Comparison of ENCODE assay signal across 29 cellular contexts in genomic region chr7:85764034-85764433, GRCh38.
"Had no signal": no experiment of that assay in that cellular context is flagged by ENCODE, and none has a peak within 500 bp of the region (broad histone marks: within the 10 kb centered on the region; RNA-seq: fewer than 3 reads in every experiment).

No MANE protein-coding gene starts in this region.

- H3K4me3 ChIP-seq: psoas muscle, right lobe of liver, sigmoid colon, smooth muscle cell, spleen, suprapubic skin, testis, tibial artery, transverse colon, upper lobe of right lung, uterus had no signal

- H3K4me1 ChIP-seq: parathyroid adenoma, psoas muscle, right lobe of liver, sigmoid colon, spleen, suprapubic skin, testis, tibial artery, upper lobe of right lung, uterus had no signal

- DNase-seq: naive thymus-derived CD8-positive, alpha-beta T cell; nephron progenitor cell; nucleus accumbens; posterior cingulate gyrus; psoas muscle; right cardiac atrium; right lobe of liver; sigmoid colon; spleen; stimulated activated CD4-positive, alpha-beta T cell treated with anti-CD3 and anti-CD28 coated beads, Interleukin-12 subunit alpha, Interleukin-12 subunit beta, amount 100 ng/mL, for 4 hours; stimulated activated CD4-positive, alpha-beta T cell treated with anti-CD3 and anti-CD28 coated beads, Interleukin-1b, Interleukin-23, amount 100 ng/mL, for 48 hours; stimulated activated CD4-positive, alpha-beta T cell treated with anti-CD3 and anti-CD28 coated beads, Interleukin-4, amount 100 ng/mL, for 1 hour; stimulated activated CD4-positive, alpha-beta T cell treated with anti-CD3 and anti-CD28 coated beads, Interleukin-4, amount 100 ng/mL, for 4 hours; stimulated activated CD8-positive, alpha-beta memory T cell treated with anti-CD3 and anti-CD28 coated beads, Interleukin-4, amount 100 ng/mL, for 48 hours; stimulated activated naive CD4-positive, alpha-beta T cell; stimulated activated naive CD8-positive, alpha-beta T cell treated with anti-CD3 and anti-CD28 coated beads, Interleukin-15, amount 100 ng/mL, for 72 hours; stimulated activated naive CD8-positive, alpha-beta T cell treated with anti-CD3 and anti-CD28 coated beads, Interleukin-15, Interleukin-2, amounts not matched to agents 100 U/mL and 50 U/mL, for 24 hours; substantia nigra; testis; tibial artery; transverse colon; upper lobe of right lung; uterus had no signal

- H3K79me2 ChIP-seq: parathyroid adenoma had no signal

- H3K9me3 ChIP-seq: neutrophil, psoas muscle, right lobe of liver, sigmoid colon, suprapubic skin, testis, tibial artery, transverse colon, upper lobe of right lung, uterus had no signal

- H3K27me3 ChIP-seq: neutrophil, right lobe of liver, sigmoid colon, spleen, suprapubic skin, testis, tibial artery, transverse colon, upper lobe of right lung, uterus had no signal

- H2AFZ ChIP-seq: parathyroid adenoma had no signal

- ATAC-seq: naive thymus-derived CD8-positive, alpha-beta T cell; natural killer cell treated with Interleukin-12 subunit alpha and Interleukin-12 subunit beta and Interleukin-15 and Interleukin-18, amount 100 ng/mL, for 72 hours; psoas muscle; right cardiac atrium; right lobe of liver; stimulated activated memory B cell treated with anti-CD40 and anti-IgM and Interleukin-4, amounts not matched to agents 10 μg/mL and 1 μg/mL and 100 μg/mL, for 72 hours; stimulated activated naive CD8-positive, alpha-beta T cell treated with anti-CD3 and anti-CD28 coated beads, Interleukin-15, amount 100 ng/mL, for 72 hours; stimulated activated naive CD8-positive, alpha-beta T cell treated with anti-CD3 and anti-CD28 coated beads, Interleukin-15, Interleukin-2, amounts not matched to agents 100 U/mL and 50 U/mL, for 24 hours; upper lobe of right lung had no signal

- H3K4me2 ChIP-seq: smooth muscle cell had no signal

- H3K9ac ChIP-seq: parathyroid adenoma had no signal

- H3K27ac ChIP-seq: neutrophil, parathyroid adenoma, psoas muscle, right lobe of liver, sigmoid colon, spleen, suprapubic skin, testis, tibial artery, transverse colon, upper lobe of right lung, uterus had no signal

- H3K36me3 ChIP-seq: neutrophil, right lobe of liver, sigmoid colon, spleen, suprapubic skin, tibial artery, transverse colon, upper lobe of right lung, uterus had no signal
